ENCODE assay signal across 17 cellular contexts in the genomic region with DNA sequence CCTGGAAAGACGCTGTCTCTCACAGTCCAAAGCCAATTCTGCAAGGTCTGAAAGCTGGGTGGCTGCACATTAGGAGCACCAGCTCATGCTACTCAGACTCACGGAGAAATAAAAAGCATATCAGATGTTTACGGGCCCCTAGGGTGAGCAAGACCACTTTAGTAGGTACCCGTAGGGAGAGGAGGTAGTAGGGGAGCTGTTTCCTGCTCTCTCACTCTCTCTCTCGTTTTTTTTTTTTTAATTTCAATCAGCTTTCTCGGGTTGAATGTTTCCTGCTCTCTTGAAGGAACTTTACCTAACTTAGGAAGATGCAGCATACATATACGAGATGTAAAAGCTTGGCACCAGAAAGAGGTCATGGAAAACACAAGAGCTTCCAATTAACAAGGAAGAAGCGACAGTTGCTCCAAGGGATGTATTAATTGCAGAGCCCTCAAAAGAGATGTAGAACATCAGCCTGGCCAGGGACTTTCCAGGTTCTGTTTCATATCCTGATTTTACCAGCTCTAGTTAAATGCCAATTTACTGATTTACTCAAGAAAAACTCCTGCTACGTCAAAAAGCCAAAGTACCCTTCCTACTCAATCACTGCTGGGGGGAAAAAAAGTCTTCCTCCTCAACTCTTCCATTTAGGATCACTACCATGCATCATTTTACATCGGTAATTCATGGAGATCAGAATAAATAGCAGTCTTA. TPM values are rescaled to one million over a fixed set of nuclear protein-coding genes. Genes with fewer than 3 reads are reported as not detected.
DNase-seq lines count a peak whose midpoint lies in the region; ATAC-seq, FAIRE-seq and TF ChIP-seq lines count a peak whose summit lies in the region.
"Had no signal": no experiment of that assay in that cellular context is flagged by ENCODE, and none has a peak within 500 bp of the region (broad histone marks: within the 10 kb centered on the region; RNA-seq: fewer than 3 reads in every experiment).

No MANE protein-coding gene starts in this region.

- peaks cover 39% of the 10 kb centered on the region for H3K27me3 ChIP-seq in astrocyte (ENCODE audit: insufficient read depth, low read length)

- H2AFZ ChIP-seq in astrocyte (ENCODE audit: low read depth, low read length): no peak overlapping the region

- no peaks in the 10 kb centered on the region for H3K36me3 ChIP-seq in astrocyte (ENCODE audit: insufficient read depth, low read length)
- H3K36me3 ChIP-seq: colonic mucosa, tibial nerve had no signal

- no peaks in the 10 kb centered on the region for H4K20me1 ChIP-seq in astrocyte (ENCODE audit: insufficient read depth, low read length)

- H3K9me3 ChIP-seq in astrocyte (ENCODE audit: insufficient read depth, low read depth, low read length): no peaks in the 10 kb centered on the region
- H3K9me3 ChIP-seq: colonic mucosa, tibial nerve had no signal

- H3K4me1 Mint-ChIP-seq in astrocyte (ENCODE audit: low read depth, unreplicated experiment) (peaks cover 7% of the 10 kb centered on the region), nephron (peaks cover 6% of the 10 kb centered on the region)

- TF ChIP-seq CTCF in GM20000 (IDR thresholded peaks at IDR 0.05; ENCODE audit: extremely low read depth, missing control alignments): no peak
- no peak for TF ChIP-seq CTCF in astrocyte (IDR thresholded peaks at IDR 0.05; ENCODE audit: insufficient read depth, low read depth, low read length)
- TF ChIP-seq CTCF in nephron (IDR thresholded peaks at IDR 0.05; ENCODE audit: unreplicated experiment in 3 of 3): no peak

- no peaks in the 10 kb centered on the region for H3K36me3 Mint-ChIP-seq in astrocyte (ENCODE audit: low read depth, unreplicated experiment)
- no peaks in the 10 kb centered on the region for H3K36me3 Mint-ChIP-seq in nephron (ENCODE audit: low read depth)

- no peaks in the 10 kb centered on the region for H3K79me2 ChIP-seq in astrocyte (ENCODE audit: insufficient read depth, low read length)

- H3K4me3 Mint-ChIP-seq in astrocyte (ENCODE audit: unreplicated experiment): peak overlapping the region; percentile 58
- peak overlapping the region; percentile 78 to 90 (median 82) for H3K4me3 Mint-ChIP-seq in nephron

- no peak overlapping the region for H3K27ac ChIP-seq in astrocyte (ENCODE audit: low read depth, low read length)
- H3K27ac ChIP-seq: 22Rv1, colonic mucosa, tibial nerve had no signal

- H3K27ac Mint-ChIP-seq in astrocyte (ENCODE audit: unreplicated experiment) (no peak overlapping the region), nephron (no peak overlapping the region)

- no peak overlapping the region for H3K4me3 ChIP-seq in astrocyte (ENCODE audit: insufficient read depth, low read depth, low read length)

- H3K9ac ChIP-seq in astrocyte (ENCODE audit: low read length): no peak overlapping the region

- ATAC-seq in HG02759 (IDR thresholded peaks at IDR 0.05; ENCODE audit: unreplicated experiment): no peak

- peak overlapping the region; percentile 82 for H3K4me2 ChIP-seq in astrocyte (ENCODE audit: low read length)

- no peaks in the 10 kb centered on the region for H3K9me3 Mint-ChIP-seq in astrocyte (ENCODE audit: unreplicated experiment)
- peaks cover 5% of the 10 kb centered on the region for H3K9me3 Mint-ChIP-seq in nephron

- H3K27me3 Mint-ChIP-seq in astrocyte (ENCODE audit: low read depth, unreplicated experiment): peaks cover 26% of the 10 kb centered on the region
- peaks cover 76% of the 10 kb centered on the region for H3K27me3 Mint-ChIP-seq in nephron (ENCODE audit: low read depth)

- FAIRE-seq in astrocyte (lab: Jason Lieb, UNC): no peak
- FAIRE-seq: islet of Langerhans had no signal

- peak; percentile 39 for DNase-seq in NCI-H1105 treated with DMSO at 0.1 percent for 48 hours (lab: John Stamatoyannopoulos, UW)
- no peak for DNase-seq in NCI-H1105 (lab: John Stamatoyannopoulos, UW)
- peak; percentile 63 for DNase-seq in GM20000 (ENCODE audit: low spot score)
- DNase-seq in astrocyte (ENCODE audit: low read depth): no peak
- DNase-seq in midbrain (lab: John Stamatoyannopoulos, UW): no peak
- no peak for DNase-seq in NCI-H82 (lab: John Stamatoyannopoulos, UW)
- DNase-seq: activated gamma-delta T cell, colonic mucosa, DND-41, NCI-H1436 had no signal

- peaks cover 5% of the 10 kb centered on the region for H3K4me1 ChIP-seq in astrocyte (ENCODE audit: insufficient read depth, low read length)
- H3K4me1 ChIP-seq: colonic mucosa had no signal

RNA-seq across cellular contexts. Expression of gene LORICRIN, which starts 3.1 kb away (rescaled TPM):
- not detected in 2 replicates for total RNA-seq in astrocyte
- total RNA-seq: colonic mucosa, HT1080, myocyte had no signal

RNA-seq across cellular contexts. Expression of gene PRR9, which starts 45.2 kb away (rescaled TPM):
- total RNA-seq in astrocyte: 0.52 and 0.55 TPM in 2 replicates
- total RNA-seq: colonic mucosa, myocyte, tibial nerve had no signal

RNA-seq across cellular contexts. Expression of gene PGLYRP3, which starts 50.1 kb away (rescaled TPM):
- total RNA-seq in astrocyte: not detected in 2 replicates
- total RNA-seq: colonic mucosa, HT1080, myocyte, tibial nerve had no signal

RNA-seq across cellular contexts. Expression of gene LELP1, which starts 59.4 kb away (rescaled TPM):
- total RNA-seq in astrocyte: not detected in 2 replicates
- total RNA-seq: colonic mucosa, HT1080, myocyte, tibial nerve had no signal

Comparison
In these comparisons a context has a peak if more than half of its experiments do, and no peak if none do; other contexts are left out.
1. DNase-seq: peak in NCI-H1105 treated with DMSO at 0.1 percent for 48 hours (single experiment) and GM20000 (single experiment); none in NCI-H1105 (single experiment), astrocyte (single experiment), midbrain (single experiment) and NCI-H82 (single experiment).